In the genomic region with DNA sequence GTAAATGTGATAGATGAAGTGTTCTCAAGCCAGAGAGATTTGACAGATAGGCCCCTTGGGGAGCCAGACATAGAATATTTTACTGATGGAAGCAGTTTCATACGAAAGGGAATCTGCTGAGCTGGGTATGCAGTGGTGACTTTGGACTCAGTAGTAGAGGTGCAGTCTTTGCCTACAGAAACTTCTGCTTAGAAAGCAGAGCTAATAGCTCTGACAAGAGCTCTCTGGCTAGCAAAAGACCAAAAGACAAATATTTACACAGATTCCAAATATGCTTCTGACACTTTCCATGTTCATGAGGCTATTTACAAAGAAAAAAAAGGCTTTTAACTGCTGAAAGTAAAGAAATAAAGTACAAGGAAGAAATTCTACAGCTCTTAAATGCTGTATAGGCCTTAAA, we compare ENCODE assay signal across 10 cellular contexts. TPM values are rescaled to one million over a fixed set of nuclear protein-coding genes. Genes with fewer than 3 reads are reported as not detected.
DNase-seq lines count a peak whose midpoint lies in the region; ATAC-seq, FAIRE-seq and TF ChIP-seq lines count a peak whose summit lies in the region.
"Not testable (repeated sequence)": the region's sequence is repeated elsewhere in the genome, so short reads cannot be mapped to it uniquely, and the experiment has no call there.
"Had no signal": no experiment of that assay in that cellular context is flagged by ENCODE, and none has a peak within 500 bp of the region (broad histone marks: within the 10 kb centered on the region; RNA-seq: fewer than 3 reads in every experiment).

No MANE protein-coding gene starts in this region.

- BruUV-seq in K562 (replicated peaks; lab: Mats Ljungman, UMichigan) = not testable (repeated sequence)

- ATAC-seq in K562 = not testable (repeated sequence)

- CTCF ChIA-PET in K562 (lab: Yijun Ruan, JAX; ENCODE audit: low intra/inter-chr PET ratio) = not testable (repeated sequence)

- WGBS in K562 (ENCODE audit: insufficient coverage, low coverage, missing lambda C conversion rate) = 69% methylated on average over 1 of the region's 1 CpG
- WGBS in mesendoderm (ENCODE audit: extremely low coverage, insufficient coverage, low lambda C conversion rate) = no CpG with 5 or more reads among the region's 1 CpG
- 35 to 53% (median 44%) methylated on average over 1 of the region's 1 CpG for WGBS in ovary, 3 donors
- 56 to 85% (median 64%) methylated on average over 1 of the region's 1 CpG for WGBS in stomach, 5 donors

- POLR2A ChIA-PET in K562 (lab: Yijun Ruan, JAX) = interaction anchor here (0.6 to 1.9 kb wide), 8 partner anchors 8 to 402 kb away, joined by 3 to 7 read pairs (median 4); no protein-coding TSS in a partner anchor

- H3K9ac ChIP-seq in K562 (ENCODE audit: insufficient read depth in 1 of 2, low read depth in 2 of 2, low read length in 2 of 2); kidney (ENCODE audit: low read length in 2 of 2); mesendoderm (ENCODE audit: low read length): not testable (repeated sequence)

- H4K5ac ChIP-seq in mesendoderm (ENCODE audit: low read length) = not testable (repeated sequence)

- H3K27me3 ChIP-seq in K562 (ENCODE audit: control insufficient read depth in 2 of 2, insufficient read depth in 2 of 2, low read length in 2 of 2); mesendoderm (ENCODE audit: insufficient read depth, low read length, poor library complexity); ovary; stomach: not testable (repeated sequence)

- not testable (repeated sequence) for H3K9me1 ChIP-seq in K562 (ENCODE audit: control insufficient read depth, insufficient read depth, low read length)

- peak overlapping the region; percentile 46 for H3K4ac ChIP-seq in mesendoderm (ENCODE audit: low read depth, low read length)

- not testable (repeated sequence) for H3K9me3 ChIP-seq in K562 (replicated peaks; ENCODE audit: control insufficient read depth, insufficient read depth, low read depth, low read length); kidney (ENCODE audit: control insufficient read depth in 1 of 2, low read length in 2 of 2); ovary; stomach

- H2AFZ ChIP-seq in K562 (ENCODE audit: low read depth, low read length) = 0 out of 2 replicates have a peak overlapping the region, but pooled peaks have one; percentile 8

- not testable (repeated sequence) for H2BK15ac ChIP-seq in mesendoderm (replicated peaks; ENCODE audit: low read depth)

- H3K18ac ChIP-seq in mesendoderm (ENCODE audit: low read length) = not testable (repeated sequence)

- not testable (repeated sequence) for H3K4me3 ChIP-seq in K562; kidney (ENCODE audit: low read length in 2 of 2); mesendoderm (ENCODE audit: low read length); stomach
- peak overlapping the region; percentile 78 for H3K4me3 ChIP-seq in ovary

- TF ChIP-seq EP300 in K562 (IDR thresholded peaks at IDR 0.05; ENCODE audit: low read length); ovary (IDR thresholded peaks at IDR 0.05); stomach (IDR thresholded peaks at IDR 0.05): not testable (repeated sequence)

- TF ChIP-seq RAD21 in K562 (CRISPR knock-in tag; conservative IDR thresholded peaks at IDR 0.05 in 1 of 2, IDR thresholded peaks at IDR 0.05 in 1 of 2) = not testable (repeated sequence)

- DNase-seq in DMS79 (lab: John Stamatoyannopoulos, UW) (peak; percentile 22), NCI-H510A treated with DMSO at 0.1 percent for 48 hours (lab: John Stamatoyannopoulos, UW) (peak; percentile 15)
- not testable (repeated sequence) for DNase-seq in K562 (ENCODE audit: extremely low read depth in 1 of 4, low spot score in 3 of 4); kidney; mesendoderm; ovary; stomach

- not testable (repeated sequence) for H3K27ac ChIP-seq in K562 (ENCODE audit: extremely low read depth, low read depth, low read length); mesendoderm (ENCODE audit: low read depth, low read length)
- H3K27ac ChIP-seq in kidney (ENCODE audit: low read depth in 2 of 2, low read length in 2 of 2) (peak overlapping the region; percentile 29 to 48), ovary (peak overlapping the region in 1 of 2 donors; percentile 23), stomach (peak overlapping the region in 4 of 5 donors; percentile 73 to 83 (median 78))

- H2AK5ac ChIP-seq in mesendoderm (ENCODE audit: low read length) = not testable (repeated sequence)

- not testable (repeated sequence) for TF ChIP-seq CTCF in K562 (IDR thresholded peaks at IDR 0.05 in 2 of 3, conservative IDR thresholded peaks at IDR 0.05 in 1 of 3; ENCODE audit: insufficient read depth in 2 of 3, low read depth in 1 of 3, low read length in 3 of 3); kidney (IDR thresholded peaks at IDR 0.05; ENCODE audit: borderline replicate concordance, extremely low read depth, insufficient read depth); ovary (IDR thresholded peaks at IDR 0.05); stomach (IDR thresholded peaks at IDR 0.05)

- in situ Hi-C loops in K562 (cut with MboI) = not testable (repeated sequence)

- not testable (repeated sequence) for H3K23ac ChIP-seq in mesendoderm (ENCODE audit: low read length)

- H3K79me1 ChIP-seq in mesendoderm (ENCODE audit: low read length) = not testable (repeated sequence)

- not testable (repeated sequence) for H3K36me3 ChIP-seq in K562 (ENCODE audit: control insufficient read depth, insufficient read depth, low read length); kidney (ENCODE audit: control insufficient read depth in 1 of 2, insufficient read depth in 2 of 2, low read length in 2 of 2); mesendoderm (ENCODE audit: control insufficient read depth, insufficient read depth, low read length); ovary; stomach

- H3K56ac ChIP-seq in mesendoderm (ENCODE audit: low read length) = not testable (repeated sequence)

- H3K79me2 ChIP-seq in K562 (ENCODE audit: control insufficient read depth, insufficient read depth, low read length) = peaks cover 26% of the 10 kb centered on the region
- H3K79me2 ChIP-seq in mesendoderm (ENCODE audit: control insufficient read depth, insufficient read depth, low read length) = not testable (repeated sequence)

- H2BK5ac ChIP-seq in mesendoderm (ENCODE audit: low read length) = not testable (repeated sequence)

- not testable (repeated sequence) for FAIRE-seq in K562 (lab: Jason Lieb, UNC); kidney (lab: Jason Lieb, UNC)

- H3K4me1 ChIP-seq in K562 (replicated peaks in 1 of 2; ENCODE audit: control insufficient read depth in 2 of 2, insufficient read depth in 2 of 2, low read length in 2 of 2) = peaks cover 11 to 52% of the 10 kb centered on the region in 2 experiments
- peaks cover 19 to 29% of the 10 kb centered on the region in 2 donors for H3K4me1 ChIP-seq in kidney (ENCODE audit: control insufficient read depth in 1 of 2, insufficient read depth in 1 of 2, low read depth in 1 of 2, low read length in 2 of 2)
- peaks cover 18% of the 10 kb centered on the region for H3K4me1 ChIP-seq in mesendoderm (ENCODE audit: control insufficient read depth, low read depth, low read length)
- H3K4me1 ChIP-seq in ovary (ENCODE audit: insufficient read depth) = peaks cover 24% of the 10 kb centered on the region
- peaks cover 19 to 51% (median 43%) of the 10 kb centered on the region in 4 donors for H3K4me1 ChIP-seq in stomach

- H2BK120ac ChIP-seq in mesendoderm (ENCODE audit: low read depth, low read length) = not testable (repeated sequence)

- TF ChIP-seq POLR2A in K562 (conservative IDR thresholded peaks at IDR 0.05); ovary (IDR thresholded peaks at IDR 0.05); stomach (IDR thresholded peaks at IDR 0.05): not testable (repeated sequence)

- H4K20me1 ChIP-seq in K562 (replicated peaks; ENCODE audit: control insufficient read depth, insufficient read depth, low read length) = not testable (repeated sequence)

- intact Hi-C loops in K562 (cut with micrococcal nuclease); kidney (cut with DNase I); ovary (cut with DNase I); stomach (cut with DNase I; ENCODE audit: low total_unique reads): not testable (repeated sequence)

- peak overlapping the region; percentile 39 for H3K4me2 ChIP-seq in K562 (ENCODE audit: insufficient read depth, low read length)
- not testable (repeated sequence) for H3K4me2 ChIP-seq in mesendoderm (ENCODE audit: low read length)

- H4K8ac ChIP-seq in mesendoderm (ENCODE audit: low read depth, low read length) = not testable (repeated sequence)

RNA-seq across cellular contexts. Expression of gene ACSM1, which starts 19.9 kb away (rescaled TPM):
- total RNA-seq in K562 (2011; cell fraction: chromatin; rRNA removed; ENCODE audit: low replicate concordance) = 0.49 and 0.53 TPM in 2 replicates
- 0.39 TPM in 1 of 2 replicates, not detected in the other for total RNA-seq in K562 (2011; cell fraction: nucleolus; rRNA removed)
- total RNA-seq in K562 (2011; cell fraction: nucleoplasm; rRNA removed) = 0.22 and 0.38 TPM in 2 replicates
- 0.09 and 0.37 TPM in 2 replicates for total RNA-seq in K562 (2014; rRNA removed)
- 0.25 and 0.29 TPM in 2 replicates for total RNA-seq in K562 (2014; rRNA removed; fragmentation: Illumina TruSeq; extraction: Trizol)
- total RNA-seq in K562 (2015; rRNA removed; fragmentation: Illumina TruSeq; extraction: Trizol) = 0.18 TPM in 1 of 2 replicates, not detected in the other
- total RNA-seq in K562 (2021) = 0.20 and 0.24 TPM in 2 replicates
- 0.50 and 1.9 TPM in 2 replicates for polyA plus RNA-seq in K562 (2011; rRNA removed)
- 1.1 and 2.1 TPM in 2 replicates for polyA plus RNA-seq in K562 (2011; cell fraction: cytosol; rRNA removed)
- 0.68 and 1.9 TPM in 2 replicates for polyA plus RNA-seq in K562 (2011; cell fraction: nucleus; rRNA removed)
- polyA plus RNA-seq in K562 (2012) = 0.22 and 2.0 TPM in 2 replicates
- 0.15 and 0.28 TPM in 2 replicates for polyA plus RNA-seq in K562 (2014; fragmentation: Illumina TruSeq; extraction: Trizol)
- under 1 TPM; 0.08 to 0.23 TPM for polyA plus RNA-seq in K562 (2014; fragmentation: Nextera tagmentation; extraction: Ambion mirVana)
- 0.11 and 0.16 TPM in 2 replicates for polyA plus RNA-seq in K562 (2014; rRNA removed)
- polyA minus RNA-seq in K562 (2011; rRNA and poly(A)+ RNA removed) = 0.70 and 0.99 TPM in 2 replicates
- polyA minus RNA-seq in K562 (2011; cell fraction: cytosol; rRNA and poly(A)+ RNA removed) = not detected in 2 replicates
- polyA minus RNA-seq in K562 (2011; cell fraction: nucleus; rRNA and poly(A)+ RNA removed) = 0.67 TPM in 1 of 2 replicates, not detected in the other
- total RNA-seq in kidney = 2.2 TPM
- 1.1 TPM for polyA plus RNA-seq in kidney (ENCODE audit: insufficient read depth, low read depth, low replicate concordance)
- polyA plus RNA-seq in mesendoderm (2013, experiment 1 of 2) = 0.03 TPM
- polyA plus RNA-seq in mesendoderm (2013, experiment 2 of 2) = 0.10 TPM
- total RNA-seq in ovary = 1 to 10 TPM in 6 of 7 donors, under 1 TPM in 1; 0.91 to 2.8 (median 1.8) TPM
- polyA plus RNA-seq in ovary = 1 to 10 TPM; 1.5 to 5.0 TPM
- 1 to 10 TPM in 3 of 5 donors, not detected in 2; 1.3 to 1.9 (median 1.3) TPM for total RNA-seq in stomach
- polyA plus RNA-seq in stomach = 1 to 10 TPM in 1 of 3 donors, under 1 TPM in 2; 0.87 to 2.1 (median 0.90) TPM
- total RNA-seq: A673, GM23248 had no signal
- polyA plus RNA-seq: BJ, GM23248 had no signal
